In genomic region chr1:197695961-197696360, GRCh38 we compare ENCODE assay signal across 23 cellular contexts.
DNase-seq lines count a peak whose midpoint lies in the region; ATAC-seq, FAIRE-seq and TF ChIP-seq lines count a peak whose summit lies in the region.
"Had no signal": no experiment of that assay in that cellular context is flagged by ENCODE, and none has a peak within 500 bp of the region (broad histone marks: within the 10 kb centered on the region; RNA-seq: fewer than 3 reads in every experiment).

No MANE protein-coding gene starts in this region.

- H3K27me3 ChIP-seq in PC-3 (ENCODE audit: low read length), result no peaks in the 10 kb centered on the region
- H3K27me3 ChIP-seq: dorsolateral prefrontal cortex, heart left ventricle, pancreas, Peyer's patch had no signal

- POLR2A ChIA-PET in PC-3 (lab: Charles Lee; ENCODE audit: unreplicated experiment), result no interaction called here

- no peaks in the 10 kb centered on the region for H3K79me2 ChIP-seq in PC-3 (ENCODE audit: low read length)

- no peak for TF ChIP-seq POLR2A in H54 (IDR thresholded peaks at IDR 0.05; ENCODE audit: low read depth, low read length)

- peak; percentile 14 for DNase-seq in EL
- DNase-seq in PC-3, result no peak
- DNase-seq in choroid plexus epithelial cell (ENCODE audit: low read depth), result peak; percentile 49
- DNase-seq in activated CD4-positive, alpha-beta T cell treated with anti-CD3 and anti-CD28 coated beads for 4 hours, result no peak
- no peak for DNase-seq in H54 (ENCODE audit: insufficient read length, low spot score)
- DNase-seq in DMS53 (lab: John Stamatoyannopoulos, UW), result no peak
- no peak for DNase-seq in NCI-H2196 treated with DMSO at 0.1 percent for 48 hours (lab: John Stamatoyannopoulos, UW; ENCODE audit: unreplicated experiment)
- DNase-seq: activated CD8-positive, alpha-beta T cell treated with anti-CD3 and anti-CD28 coated beads for 36 hours; aorta; dorsolateral prefrontal cortex; heart left ventricle; MV-4-11; NCI-H1436 treated with DMSO at 0.1 percent for 48 hours; NCI-H510A; NK-92 treated with Interleukin-12 subunit alpha and Interleukin-12 subunit beta, amount 100 ng/mL, for 24 hours; pancreas; Peyer's patch; SIG-M5; T-helper 1 cell had no signal

- CTCF ChIA-PET in PC-3 (lab: Charles Lee), result no interaction called here

- H3K27ac ChIP-seq in PC-3 (ENCODE audit: low read length), result no peak overlapping the region
- H3K27ac ChIP-seq: dorsolateral prefrontal cortex, heart left ventricle, pancreas, Peyer's patch had no signal

- H3K4me3 ChIP-seq in PC-3 (ENCODE audit: low read length) (no peak overlapping the region), choroid plexus epithelial cell (ENCODE audit: low read depth, low read length) (no peak overlapping the region)
- H3K4me3 ChIP-seq: dorsolateral prefrontal cortex, heart left ventricle, lung, pancreas, Peyer's patch had no signal

- H3K9me2 ChIP-seq in PC-3 (replicated peaks; ENCODE audit: low read length), result no peaks in the 10 kb centered on the region

- H3K4me1 ChIP-seq in PC-3 (ENCODE audit: insufficient read depth, low read length), result peaks cover 12% of the 10 kb centered on the region

- no peak overlapping the region for H2AFZ ChIP-seq in PC-3 (ENCODE audit: low read length)

- TF ChIP-seq CTCF in PC-3 (conservative IDR thresholded peaks at IDR 0.05; ENCODE audit: low read depth, low read length) (no peak), choroid plexus epithelial cell (conservative IDR thresholded peaks at IDR 0.05; ENCODE audit: low read depth, low read length) (no peak)

- intact Hi-C loops in PC-3 (cut with micrococcal nuclease), result loop anchor here (5.0 kb wide), 1 partner anchor 86 kb away; no protein-coding TSS in a partner anchor

- no peaks in the 10 kb centered on the region for H3K9me3 ChIP-seq in PC-3 (ENCODE audit: low read length)
- H3K9me3 ChIP-seq: pancreas, Peyer's patch had no signal

- H3K36me3 ChIP-seq in PC-3 (ENCODE audit: low read depth, low read length), result no peaks in the 10 kb centered on the region
- H3K36me3 ChIP-seq: heart left ventricle, pancreas, Peyer's patch had no signal

- ATAC-seq in PC-3, result no peak; the same call in 1 of the 2 replicates
- ATAC-seq: activated CD4-positive, CD25-positive, alpha-beta regulatory T cell treated with anti-CD3 and anti-CD28 coated beads, Interleukin-2, amount 50 U/mL, for 24 hours; activated CD8-positive, alpha-beta T cell treated with anti-CD3 and anti-CD28 coated beads for 36 hours; heart left ventricle had no signal

- no peaks in the 10 kb centered on the region for H4K20me1 ChIP-seq in PC-3 (ENCODE audit: low read length)

- no peak overlapping the region for H3K9ac ChIP-seq in PC-3 (ENCODE audit: low read length)

- BruUV-seq in PC-3 (replicated peaks; lab: Mats Ljungman, UMichigan), result no TSS peak

- FAIRE-seq in islet of Langerhans (lab: Jason Lieb, UNC) (peak; percentile 64), H54 (lab: Jason Lieb, UNC) (no peak)
- FAIRE-seq: GM18507 had no signal

- H3K4me2 ChIP-seq in PC-3 (ENCODE audit: low read length), result peak overlapping the region; percentile 25; the same call in 1 of the 2 replicates

- no peaks in the 10 kb centered on the region for H3F3A ChIP-seq in PC-3 (ENCODE audit: low read length, unreplicated experiment)

Comparison
In these comparisons a context has a peak if more than half of its experiments do, and no peak if none do; other contexts are left out.
1. DNase-seq: peak in EL (single experiment) and choroid plexus epithelial cell (single experiment); none in PC-3 (single experiment), activated CD4-positive, alpha-beta T cell treated with anti-CD3 and anti-CD28 coated beads for 4 hours (0 of 2), H54 (single experiment), DMS53 (single experiment) and NCI-H2196 treated with DMSO at 0.1 percent for 48 hours (single experiment).